In the genomic region with DNA sequence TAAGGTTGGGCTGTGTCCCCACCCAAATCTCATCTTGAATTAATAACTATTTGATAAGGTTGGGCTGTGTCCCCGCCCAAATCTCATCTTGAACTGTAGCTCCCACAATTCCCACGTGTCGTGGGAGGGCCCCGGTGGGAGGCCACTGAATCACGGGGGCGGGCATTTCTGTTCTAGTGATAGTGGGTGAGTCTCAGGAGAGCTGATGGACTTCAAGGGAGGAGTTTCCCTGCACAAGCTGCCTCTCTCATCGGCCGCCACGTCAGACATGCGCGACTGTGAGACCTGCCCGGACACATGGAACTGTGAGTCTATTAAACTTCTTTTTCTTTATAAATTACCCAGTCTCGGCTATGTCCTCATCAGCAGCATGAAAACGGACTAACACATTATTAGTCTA, we compare ENCODE assay signal across 15 cellular contexts. TPM values are rescaled to one million over a fixed set of nuclear protein-coding genes. Genes with fewer than 3 reads are reported as not detected.
DNase-seq lines count a peak whose midpoint lies in the region; ATAC-seq and TF ChIP-seq lines count a peak whose summit lies in the region.
"Had no signal": no experiment of that assay in that cellular context is flagged by ENCODE, and none has a peak within 500 bp of the region (broad histone marks: within the 10 kb centered on the region; RNA-seq: fewer than 3 reads in every experiment).

No MANE protein-coding gene starts in this region.

- ATAC-seq in sciatic nerve, result no peak
- ATAC-seq in GM21423 (IDR thresholded peaks at IDR 0.05; ENCODE audit: unreplicated experiment), result no peak
- ATAC-seq: CD8-positive, alpha-beta T cell; HCT116; HepG2 had no signal

- peaks cover 43% of the 10 kb centered on the region for H3K36me3 Mint-ChIP-seq in endodermal cell (ENCODE audit: low read depth)

- H3K4me1 Mint-ChIP-seq in endodermal cell, result peaks cover 2% of the 10 kb centered on the region
- H3K4me1 Mint-ChIP-seq: B cell had no signal

- H3K9me3 ChIP-seq in endodermal cell (ENCODE audit: control insufficient read depth, low read length), result peaks cover 4% of the 10 kb centered on the region
- no peaks in the 10 kb centered on the region for H3K9me3 ChIP-seq in BE2C

- H3K4me3 ChIP-seq in endodermal cell (ENCODE audit: low read length), result no peak overlapping the region
- no peak overlapping the region for H3K4me3 ChIP-seq in BE2C (ENCODE audit: low read depth, low read length)

- no peak for TF ChIP-seq CTCF in endodermal cell (conservative IDR thresholded peaks at IDR 0.05)
- no peak for TF ChIP-seq CTCF in BE2C (IDR thresholded peaks at IDR 0.05; ENCODE audit: low read depth, low read length)

- intact Hi-C loops in sciatic nerve (cut with DNase I), result loop anchor here (10.0 kb wide), 1 partner anchor 60 kb away; no protein-coding TSS in a partner anchor

- H3K4me1 ChIP-seq in endodermal cell (ENCODE audit: control insufficient read depth, insufficient read depth, low read length) (no peaks in the 10 kb centered on the region), BE2C (no peaks in the 10 kb centered on the region)

- WGBS in endodermal cell (ENCODE audit: insufficient coverage in 1 of 2, insufficient read length in 1 of 2), 2 experiments, result 84 to 91% methylated on average over 13 to 14 of the region's 14 CpGs

- H3K4me3 Mint-ChIP-seq in endodermal cell, result no peak overlapping the region
- H3K4me3 Mint-ChIP-seq: B cell; CD8-positive, alpha-beta T cell had no signal

- no peak overlapping the region for H3K27ac ChIP-seq in endodermal cell (ENCODE audit: low read depth, low read length)
- H3K27ac ChIP-seq: C4-2B had no signal

- H3K27ac Mint-ChIP-seq in endodermal cell, result no peak overlapping the region
- H3K27ac Mint-ChIP-seq: B cell; CD8-positive, alpha-beta T cell had no signal

- peak; percentile 50 for DNase-seq in activated effector memory CD4-positive, alpha-beta T cell treated with anti-CD3 and anti-CD28 coated beads, Interleukin-2, amount 50 U/mL, for 16 hours
- no peak for DNase-seq in activated effector memory CD4-positive, alpha-beta T cell treated with Interleukin-2 at 50 U/mL for 16 hours
- DNase-seq in endodermal cell (peak; percentile 17), sciatic nerve (ENCODE audit: low spot score) (peak; percentile 30), BE2C (no peak), DMS114 treated with DMSO at 0.1 percent for 48 hours (lab: John Stamatoyannopoulos, UW; ENCODE audit: unreplicated experiment) (no peak)
- DNase-seq: CD8-positive, alpha-beta T cell; COR-L47; DND-41; GDM1 had no signal

- H3K9me3 Mint-ChIP-seq in endodermal cell, result peaks cover 5% of the 10 kb centered on the region
- H3K9me3 Mint-ChIP-seq: CD8-positive, alpha-beta T cell had no signal

- H3K27me3 ChIP-seq in endodermal cell (ENCODE audit: control insufficient read depth, insufficient read depth, low read length, poor library complexity, severe bottlenecking) (no peaks in the 10 kb centered on the region), BE2C (no peaks in the 10 kb centered on the region)

- H3K27me3 Mint-ChIP-seq in endodermal cell (ENCODE audit: insufficient read depth), result no peaks in the 10 kb centered on the region
- H3K27me3 Mint-ChIP-seq: B cell had no signal

- H3K36me3 ChIP-seq in endodermal cell (ENCODE audit: control insufficient read depth, insufficient read depth, low read length) (peaks cover 6% of the 10 kb centered on the region), BE2C (no peaks in the 10 kb centered on the region)

- H3K9ac ChIP-seq in endodermal cell (ENCODE audit: extremely low read depth, low read length, poor library complexity, severe bottlenecking), result no peak overlapping the region

RNA-seq across cellular contexts. Expression of gene METRNL, which starts 44.9 kb away (rescaled TPM):
- total RNA-seq in endodermal cell (10 to 100 TPM in 1 of 2 donors, 1 to 10 TPM in 1; 7.3 to 10.3 TPM), sciatic nerve (131 TPM)
- 17.8 TPM for polyA plus RNA-seq in endodermal cell (2013, experiment 1 of 2)
- 16.6 TPM for polyA plus RNA-seq in endodermal cell (2013, experiment 2 of 2)
- polyA plus RNA-seq in BE2C (2012; ENCODE audit: insufficient read depth, insufficient read length, low read depth), result 25.8 TPM

Comparison
In these comparisons a context has a peak if more than half of its experiments do, and no peak if none do; other contexts are left out.
1. DNase-seq: peak in activated effector memory CD4-positive, alpha-beta T cell treated with anti-CD3 and anti-CD28 coated beads, Interleukin-2, amount 50 U/mL, for 16 hours (single experiment), endodermal cell (single experiment) and sciatic nerve (single experiment); none in activated effector memory CD4-positive, alpha-beta T cell treated with Interleukin-2 at 50 U/mL for 16 hours (single experiment), BE2C (single experiment) and DMS114 treated with DMSO at 0.1 percent for 48 hours (single experiment).
2. RNA of gene METRNL, which starts 44.9 kb away (total RNA-seq): 131 TPM in sciatic nerve (single experiment); 7.3 to 10.3 TPM in endodermal cell; every median in the first group is over 10 times any median in the second.